ENCODE assay signal across 8 cellular contexts in genomic region chr5:134411546-134412266, GRCh38. TPM values are rescaled to one million over a fixed set of nuclear protein-coding genes. Genes with fewer than 3 reads are reported as not detected.
DNase-seq lines count a peak whose midpoint lies in the region; TF ChIP-seq lines count a peak whose summit lies in the region.

CDKN2AIPNL (minus strand) TSS chr5:134411881; CDS start chr5:134411854, 27 bp downstream.

- H3K36me3 ChIP-seq in stomach smooth muscle (ENCODE audit: control insufficient read depth in 2 of 2, insufficient read depth in 2 of 2, low read length in 2 of 2), result no peaks in the 10 kb centered on the region

- peak within 1 kb of the TSS; percentile 73 for H3K27ac ChIP-seq in stomach smooth muscle (ENCODE audit: low read length)

- H3K9me3 ChIP-seq in stomach smooth muscle (ENCODE audit: control insufficient read depth in 2 of 2, low read length in 2 of 2), result no peaks in the 10 kb centered on the region

- no peaks in the 10 kb centered on the region for H3K36me3 Mint-ChIP-seq in neural crest cell (ENCODE audit: low read depth)

- peak within 1 kb of the TSS; percentile 96 for H3K4me3 Mint-ChIP-seq in neural crest cell

- no peaks in the 10 kb centered on the region for H3K27me3 Mint-ChIP-seq in neural crest cell (ENCODE audit: low read depth)

- H3K4me3 ChIP-seq in LNCaP clone FGC (ENCODE audit: low read depth, low read length) (peak within 1 kb of the TSS; percentile 99), stomach smooth muscle (ENCODE audit: low read length in 2 of 2) (peak within 1 kb of the TSS; percentile 92 to 95)

- H3K27me3 ChIP-seq in stomach smooth muscle (ENCODE audit: control insufficient read depth in 1 of 2, insufficient read depth in 2 of 2, low read length in 2 of 2), result no peaks in the 10 kb centered on the region

- DNase-seq in G401 (ENCODE audit: low spot score) (peak; percentile 89), H4 (ENCODE audit: low spot score) (peak; percentile 84), LNCaP clone FGC (ENCODE audit: low read depth) (peak; percentile 46), SHP77 (lab: John Stamatoyannopoulos, UW) (peak; percentile 76 to 88), activated gamma-delta T cell (lab: John Stamatoyannopoulos, UW) (peak; percentile 81), fibroblast of the conjunctiva (ENCODE audit: low read depth) (peak; percentile 67), neural crest cell (ENCODE audit: low read depth, low spot score) (peak; percentile 85)

- in situ Hi-C loops in G401 (cut with HindIII; ENCODE audit: low sequenced_read_pairs), result no loop called here

- H3K4me1 Mint-ChIP-seq in neural crest cell, result peaks cover 28% of the 10 kb centered on the region

- peak; percentile 91 for TF ChIP-seq CTCF in LNCaP clone FGC (IDR thresholded peaks at IDR 0.05; ENCODE audit: control insufficient read depth, extremely low read depth, insufficient read depth)
- peak; percentile 74 for TF ChIP-seq CTCF in neural crest cell (conservative IDR thresholded peaks at IDR 0.05)

- peak within 1 kb of the TSS; percentile 85 for H3K9ac ChIP-seq in stomach smooth muscle (ENCODE audit: low read length in 2 of 2)

- H3K9me3 Mint-ChIP-seq in neural crest cell, result no peaks in the 10 kb centered on the region

- peak within 1 kb of the TSS; percentile 94 for H3K27ac Mint-ChIP-seq in neural crest cell (ENCODE audit: unreplicated experiment)

- H3K4me1 ChIP-seq in stomach smooth muscle (ENCODE audit: control insufficient read depth, insufficient read depth, low read length), result peaks cover 18% of the 10 kb centered on the region

RNA-seq across cellular contexts. Expression of gene CDKN2AIPNL, which starts in this region (rescaled TPM):
- total RNA-seq in G401 (2014; rRNA removed; shearing (Covaris generic)), result 45.0 and 57.5 TPM in 2 replicates
- total RNA-seq in H4 (2014; rRNA removed; shearing (Covaris generic)), result 83.0 and 87.8 TPM in 2 replicates
- total RNA-seq in neural crest cell, result 47.0 and 55.1 TPM in 2 replicates

Comparison
In these comparisons a context has a peak if more than half of its experiments do, and no peak if none do; other contexts are left out.
1. Peak in every context shown above with its lines: DNase-seq, H3K4me3 ChIP-seq and H3K27ac ChIP-seq.